In genomic region chr2:76050196-76050595, GRCh38 we compare ENCODE assay signal across 23 cellular contexts.
DNase-seq lines count a peak whose midpoint lies in the region; ATAC-seq, FAIRE-seq and TF ChIP-seq lines count a peak whose summit lies in the region.
"Had no signal": no experiment of that assay in that cellular context is flagged by ENCODE, and none has a peak within 500 bp of the region (broad histone marks: within the 10 kb centered on the region; RNA-seq: fewer than 3 reads in every experiment).

No MANE protein-coding gene starts in this region.

- no peaks in the 10 kb centered on the region for H3K27me3 Mint-ChIP-seq in GM23338 (ENCODE audit: insufficient read depth, low read depth, poor library complexity)
- H3K27me3 Mint-ChIP-seq: T-cell had no signal

- no peak overlapping the region for H3K4me3 ChIP-seq in GM23338
- no peak overlapping the region for H3K4me3 ChIP-seq in Panc1 (ENCODE audit: low read depth in 2 of 2, low read length in 2 of 2)
- H3K4me3 ChIP-seq in iPS DF 6.9 (ENCODE audit: low read length): no peak overlapping the region
- H3K4me3 ChIP-seq: adrenal gland, coronary artery, MG63 had no signal

- in situ Hi-C loops in Panc1 (cut with HindIII; ENCODE audit: low pct_unique_long_range_greater_than_20kb, low sequenced_read_pairs): no loop called here

- TF ChIP-seq CTCF in D721Med (IDR thresholded peaks at IDR 0.05; ENCODE audit: insufficient read depth, missing control alignments) (peak; percentile 21), GM23338 (conservative IDR thresholded peaks at IDR 0.05; ENCODE audit: low read depth in 2 of 2) (peak; percentile 51 to 60), Panc1 (IDR thresholded peaks at IDR 0.05) (0 out of 2 replicates have a peak, but pooled peaks have one; percentile 10)

- ATAC-seq in GM23338 (no peak), Panc1 (no peak)
- ATAC-seq: Right ventricle myocardium inferior, T-cell had no signal

- H3K27ac ChIP-seq in GM23338 (ENCODE audit: low read depth) (no peak overlapping the region), Panc1 (ENCODE audit: low read length) (no peak overlapping the region), iPS DF 6.9 (ENCODE audit: low read length) (no peak overlapping the region)
- H3K27ac ChIP-seq: adrenal gland, coronary artery had no signal

- CTCF ChIA-PET in Panc1 (lab: Charles Lee): no interaction called here

- no peak for FAIRE-seq in D721Med (lab: Jason Lieb, UNC)
- FAIRE-seq: bronchial epithelial cell, TTC549 had no signal

- no peak overlapping the region for H3K27ac Mint-ChIP-seq in GM23338
- H3K27ac Mint-ChIP-seq: T-cell had no signal

- no peak overlapping the region for H3K4me3 Mint-ChIP-seq in GM23338
- H3K4me3 Mint-ChIP-seq: T-cell had no signal

- no peaks in the 10 kb centered on the region for H3K9me2 ChIP-seq in GM23338 (ENCODE audit: insufficient read depth)

- H3K9me3 Mint-ChIP-seq in GM23338: peaks cover 55% of the 10 kb centered on the region

- no peaks in the 10 kb centered on the region for H4K20me1 ChIP-seq in GM23338 (replicated peaks; ENCODE audit: insufficient read depth)

- DNase-seq in D721Med (ENCODE audit: insufficient read length, low spot score): no peak
- DNase-seq in GM23338 (ENCODE audit: low spot score): peak; percentile 41
- no peak for DNase-seq in Panc1 (ENCODE audit: low read depth, low spot score)
- peak; percentile 2 for DNase-seq in iPS DF 6.9 (ENCODE audit: low read depth, low spot score)
- no peak for DNase-seq in NCI-H2081 treated with DMSO at 0.1 percent for 48 hours (lab: John Stamatoyannopoulos, UW)
- no peak for DNase-seq in NCI-H2196 (lab: John Stamatoyannopoulos, UW; ENCODE audit: unreplicated experiment)
- no peak for DNase-seq in HuH-7.5 (ENCODE audit: low spot score)
- DNase-seq: activated naive CD4-positive, alpha-beta T cell; activated T-cell treated with anti-CD3 and anti-CD28 coated beads, Interleukin-2, amount 50 U/mL, for 1 hour; adrenal gland; GOT3; mammary epithelial cell; MG63; NCI-H1436 treated with DMSO at 0.1 percent for 48 hours; NCI-H446; occipital lobe; stimulated activated CD4-positive, alpha-beta T cell treated with anti-CD3 and anti-CD28 coated beads, Interleukin-4, amount 100 ng/mL, for 1 hour; stimulated activated naive CD4-positive, alpha-beta T cell treated with Interleukin-2 at 50 U/mL for 16 hours; T-cell had no signal

- H3F3A ChIP-seq in GM23338 (replicated peaks; ENCODE audit: low read depth): no peaks in the 10 kb centered on the region

- intact Hi-C loops in Panc1 (cut with micrococcal nuclease; ENCODE audit: unreplicated experiment): no loop called here

- no peaks in the 10 kb centered on the region for H3K27me3 ChIP-seq in GM23338 (ENCODE audit: insufficient read depth)
- no peaks in the 10 kb centered on the region for H3K27me3 ChIP-seq in Panc1 (ENCODE audit: control insufficient read depth, insufficient read depth, low read length)
- H3K27me3 ChIP-seq in iPS DF 6.9 (ENCODE audit: control insufficient read depth, insufficient read depth, low read length): no peaks in the 10 kb centered on the region
- H3K27me3 ChIP-seq: adrenal gland, MG63 had no signal

- POLR2A ChIA-PET in Panc1 (lab: Charles Lee): no interaction called here

- H3K4me1 Mint-ChIP-seq in GM23338: no peaks in the 10 kb centered on the region
- H3K4me1 Mint-ChIP-seq: T-cell had no signal

- H3K9me3 ChIP-seq in Panc1 (ENCODE audit: control insufficient read depth, insufficient read depth, low read depth, low read length) (no peaks in the 10 kb centered on the region), iPS DF 6.9 (ENCODE audit: control insufficient read depth, insufficient read depth, low read length) (no peaks in the 10 kb centered on the region)
- H3K9me3 ChIP-seq: adrenal gland, MG63 had no signal

- H3K36me3 ChIP-seq in GM23338 (ENCODE audit: insufficient read depth) (no peaks in the 10 kb centered on the region), Panc1 (ENCODE audit: control insufficient read depth, insufficient read depth, low read length) (no peaks in the 10 kb centered on the region), iPS DF 6.9 (ENCODE audit: control insufficient read depth, insufficient read depth, low read length) (no peaks in the 10 kb centered on the region)
- H3K36me3 ChIP-seq: adrenal gland, MG63 had no signal

- peaks cover 36% of the 10 kb centered on the region for H3K36me3 Mint-ChIP-seq in GM23338 (ENCODE audit: low read depth)
- H3K36me3 Mint-ChIP-seq: T-cell had no signal

- H3K4me2 ChIP-seq in GM23338: no peak overlapping the region

- no peak overlapping the region for H2AFZ ChIP-seq in GM23338

- no peaks in the 10 kb centered on the region for H3K79me2 ChIP-seq in GM23338 (replicated peaks; ENCODE audit: insufficient read depth)

- no CpG with 5 or more reads among the region's 1 CpG for WGBS in iPS DF 6.9 (ENCODE audit: insufficient coverage, insufficient read length)

- BruUV-seq in Panc1 (replicated peaks; lab: Mats Ljungman, UMichigan): no TSS peak

- H3K4me1 ChIP-seq in GM23338 (ENCODE audit: insufficient read depth) (no peaks in the 10 kb centered on the region), Panc1 (ENCODE audit: control insufficient read depth, insufficient read depth, low read length) (no peaks in the 10 kb centered on the region), iPS DF 6.9 (ENCODE audit: control insufficient read depth, insufficient read depth, low read length) (no peaks in the 10 kb centered on the region)
- H3K4me1 ChIP-seq: adrenal gland had no signal

TF ChIP-seq in GM23338, 12 proteins besides CTCF, POLR2A, EP300 and RAD21 (continues in another document):
- no peak for TF ChIP-seq CREB1 (CRISPR knock-in tag; IDR thresholded peaks at IDR 0.05; ENCODE audit: low read depth)
- TF ChIP-seq ZNF114 (CRISPR knock-in tag; IDR thresholded peaks at IDR 0.05): no peak
- no peak for TF ChIP-seq JUNB (IDR thresholded peaks at IDR 0.05; ENCODE audit: unreplicated experiment)
- no peak for TF ChIP-seq ETS1 (IDR thresholded peaks at IDR 0.05)
- TF ChIP-seq STAT1 (IDR thresholded peaks at IDR 0.05; ENCODE audit: unreplicated experiment): no peak
- TF ChIP-seq REST (IDR thresholded peaks at IDR 0.05; ENCODE audit: unreplicated experiment): no peak
- no peak for TF ChIP-seq EZH2phosphoT487 (IDR thresholded peaks at IDR 0.05; ENCODE audit: unreplicated experiment)
- no peak for TF ChIP-seq POLR2AphosphoS5 (IDR thresholded peaks at IDR 0.05; ENCODE audit: low read depth)
- TF ChIP-seq ZNF331 (CRISPR knock-in tag; IDR thresholded peaks at IDR 0.05; ENCODE audit: low read depth): no peak
- no peak for TF ChIP-seq EZH2 (IDR thresholded peaks at IDR 0.05; ENCODE audit: low read depth, unreplicated experiment)
- TF ChIP-seq NANOG (IDR thresholded peaks at IDR 0.05; ENCODE audit: borderline replicate concordance): no peak

Comparison
In these comparisons a context has a peak if more than half of its experiments do, and no peak if none do; other contexts are left out.
1. DNase-seq: peak in GM23338 (single experiment) and iPS DF 6.9 (single experiment); none in D721Med (single experiment), Panc1 (single experiment), NCI-H2081 treated with DMSO at 0.1 percent for 48 hours (single experiment), NCI-H2196 (single experiment) and HuH-7.5 (single experiment).
2. Peak in every context shown above with its lines, with median percentiles within 50 percentile points of each other: CTCF ChIP-seq.